Comparison of ENCODE assay signal across 32 cellular contexts in the genomic region with DNA sequence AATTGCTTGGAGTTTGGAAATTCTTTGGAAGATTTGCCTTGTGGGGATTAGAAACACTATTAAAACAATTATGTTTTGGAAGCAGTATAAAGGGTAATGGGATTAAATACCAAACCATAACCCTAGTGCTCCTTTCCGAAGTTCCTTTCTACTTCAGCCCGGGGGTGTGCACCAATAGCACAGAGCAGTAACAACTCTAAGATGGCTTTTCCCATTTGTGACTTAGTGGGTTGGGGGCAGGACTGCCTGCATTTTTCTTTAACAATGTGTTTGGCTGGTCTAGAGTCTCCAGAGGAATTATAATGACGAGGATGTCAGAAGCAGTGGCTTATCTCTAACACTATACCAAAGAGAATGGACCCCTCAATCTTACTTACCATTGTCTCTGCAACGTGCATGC. TPM values are rescaled to one million over a fixed set of nuclear protein-coding genes. Genes with fewer than 3 reads are reported as not detected.
"Had no signal": no experiment of that assay in that cellular context is flagged by ENCODE, and none has a peak within 500 bp of the region (broad histone marks: within the 10 kb centered on the region; RNA-seq: fewer than 3 reads in every experiment).

No MANE protein-coding gene starts in this region.

- H3K4me3 ChIP-seq: adrenal gland, ascending aorta, body of pancreas, breast epithelium, cardiac muscle cell had no signal

- ATAC-seq: activated naive CD4-positive, alpha-beta T cell treated with anti-CD3 and anti-CD28 coated beads, Interleukin-2, amount 50 U/mL, for 72 hours; activated naive CD8-positive, alpha-beta T cell treated with anti-CD3 and anti-CD28 coated beads, Interleukin-2, amount 50 U/mL, for 24 hours; activated T-cell treated with anti-CD3 and anti-CD28 coated beads, Interleukin-2, amount 50 U/mL, for 4 hours; activated T-cell treated with anti-CD3 and anti-CD28 coated beads, Interleukin-2, amount 50 U/mL, for 72 hours; activated T-helper 17 cell treated with anti-CD3 and anti-CD28 coated beads, Interleukin-2, amount 50 U/mL, for 72 hours; body of pancreas had no signal

- H3K27me3 ChIP-seq: adrenal gland, ascending aorta, body of pancreas, brain microvascular endothelial cell, breast epithelium, cardiac muscle cell had no signal

- H3K9me3 ChIP-seq: adrenal gland, ascending aorta, body of pancreas, breast epithelium had no signal

- H3K27ac ChIP-seq: adrenal gland, ascending aorta, body of pancreas, brain microvascular endothelial cell, breast epithelium, cardiac muscle cell had no signal

- H3K36me3 ChIP-seq: adrenal gland, brain microvascular endothelial cell, breast epithelium had no signal

- DNase-seq: activated effector memory CD4-positive, alpha-beta T cell treated with anti-CD3 and anti-CD28 coated beads, Interleukin-2, amount 50 U/mL, for 16 hours; activated effector memory CD4-positive, alpha-beta T cell treated with Interleukin-2 at 50 U/mL for 16 hours; activated gamma-delta T cell; activated gamma-delta T cell treated with Interleukin-2 at 50 U/mL for 16 hours; activated naive CD4-positive, alpha-beta T cell; activated naive CD4-positive, alpha-beta T cell treated with anti-CD3 and anti-CD28 coated beads for 36 hours; activated naive CD4-positive, alpha-beta T cell treated with anti-CD3 and anti-CD28 coated beads, Interleukin-2, amount 10 ng/mL, durations not matched to agents 7 days and 5 days; activated naive CD4-positive, alpha-beta T cell treated with anti-CD3 and anti-CD28 coated beads, Interleukin-2, amount 50 U/mL, for 16 hours; activated naive CD4-positive, alpha-beta T cell treated with Interleukin-2 at 50 U/mL for 16 hours; activated naive CD8-positive, alpha-beta T cell treated with anti-CD3 and anti-CD28 coated beads for 36 hours; activated naive CD8-positive, alpha-beta T cell treated with anti-CD3 and anti-CD28 coated beads, Interleukin-2, amount 10 ng/mL, durations not matched to agents 7 days and 5 days; activated naive CD8-positive, alpha-beta T cell treated with anti-CD3 and anti-CD28 coated beads, Interleukin-2, amount 50 U/mL, for 24 hours; activated T-cell treated with anti-CD3 and anti-CD28 coated beads, Interleukin-2, amount 50 U/mL, for 1 hour; activated T-cell treated with anti-CD3 and anti-CD28 coated beads, Interleukin-2, amount 50 U/mL, for 24 hours; activated T-cell treated with anti-CD3 and anti-CD28 coated beads, Interleukin-2, amount 50 U/mL, for 4 hours; activated T-cell treated with anti-CD3 and anti-CD28 coated beads, Interleukin-2, amount 50 U/mL, for 48 hours; activated T-cell treated with anti-CD3 and anti-CD28 coated beads, Interleukin-2, amount 50 U/mL, for 72 hours; adrenal gland; amniotic stem cell; amygdala; anterior cingulate cortex; aorta; body of pancreas; brain microvascular endothelial cell; caudate nucleus; central memory CD4-positive, alpha-beta T cell; cerebellar nuclear complex had no signal

- H3K4me1 ChIP-seq: adrenal gland, ascending aorta, body of pancreas, breast epithelium had no signal

RNA-seq across cellular contexts. Expression of gene IL17D, which starts 11.9 kb away (rescaled TPM):
- total RNA-seq: activated naive CD8-positive, alpha-beta T cell treated with anti-CD3 and anti-CD28 coated beads, Interleukin-2, amount 10 ng/mL, durations not matched to agents 7 days and 5 days; ascending aorta had no signal
